Comparison of ENCODE assay signal across 1 cellular context in the genomic region with DNA sequence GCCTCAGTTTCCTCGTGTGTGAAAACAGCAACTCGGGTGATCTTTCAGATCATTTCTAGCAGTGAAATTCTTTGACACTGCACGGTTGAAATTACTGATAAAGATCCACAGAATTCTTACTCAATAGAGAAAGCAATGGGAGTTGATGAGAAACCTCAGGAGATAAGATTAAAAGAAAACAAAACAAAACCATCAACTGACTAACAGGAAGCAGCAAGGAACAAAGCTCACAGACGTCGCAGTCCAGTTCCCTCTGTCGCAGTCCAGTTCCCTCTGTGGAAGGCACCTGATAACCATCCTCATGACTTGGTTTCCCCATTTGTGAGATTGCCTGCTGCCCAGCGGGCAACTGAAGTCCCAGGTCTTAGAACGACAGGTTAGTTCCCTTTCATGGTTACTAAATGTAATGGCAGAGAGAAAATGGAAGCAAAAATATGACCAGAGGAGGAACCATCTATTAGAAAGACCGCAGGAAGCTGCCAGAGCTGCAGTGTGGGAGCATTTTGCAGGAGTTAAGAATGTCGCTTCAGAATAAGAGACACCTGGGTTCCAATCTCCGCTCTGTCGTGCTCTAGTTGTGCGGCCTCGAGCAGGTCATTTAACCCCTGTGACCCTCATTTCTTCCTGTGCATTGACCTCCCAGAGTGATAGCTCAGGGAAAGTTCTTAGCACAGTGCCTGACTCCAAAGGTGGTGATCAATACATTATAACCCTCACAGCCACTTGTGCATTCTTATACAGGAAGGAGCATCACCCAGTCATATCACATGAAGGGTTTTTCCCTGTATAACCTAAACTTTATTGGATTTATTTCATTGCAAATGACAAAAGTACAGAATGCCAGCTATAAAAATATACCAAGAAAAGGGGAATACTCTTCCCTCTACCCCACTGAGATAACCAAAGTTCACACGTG.
TF ChIP-seq lines count a peak whose summit lies in the region.

No MANE protein-coding gene starts in this region.

TF ChIP-seq in K562, 482 proteins besides CTCF, POLR2A, EP300 and RAD21 (continued from another document and continues in another):
- TF ChIP-seq, protein P1, sequence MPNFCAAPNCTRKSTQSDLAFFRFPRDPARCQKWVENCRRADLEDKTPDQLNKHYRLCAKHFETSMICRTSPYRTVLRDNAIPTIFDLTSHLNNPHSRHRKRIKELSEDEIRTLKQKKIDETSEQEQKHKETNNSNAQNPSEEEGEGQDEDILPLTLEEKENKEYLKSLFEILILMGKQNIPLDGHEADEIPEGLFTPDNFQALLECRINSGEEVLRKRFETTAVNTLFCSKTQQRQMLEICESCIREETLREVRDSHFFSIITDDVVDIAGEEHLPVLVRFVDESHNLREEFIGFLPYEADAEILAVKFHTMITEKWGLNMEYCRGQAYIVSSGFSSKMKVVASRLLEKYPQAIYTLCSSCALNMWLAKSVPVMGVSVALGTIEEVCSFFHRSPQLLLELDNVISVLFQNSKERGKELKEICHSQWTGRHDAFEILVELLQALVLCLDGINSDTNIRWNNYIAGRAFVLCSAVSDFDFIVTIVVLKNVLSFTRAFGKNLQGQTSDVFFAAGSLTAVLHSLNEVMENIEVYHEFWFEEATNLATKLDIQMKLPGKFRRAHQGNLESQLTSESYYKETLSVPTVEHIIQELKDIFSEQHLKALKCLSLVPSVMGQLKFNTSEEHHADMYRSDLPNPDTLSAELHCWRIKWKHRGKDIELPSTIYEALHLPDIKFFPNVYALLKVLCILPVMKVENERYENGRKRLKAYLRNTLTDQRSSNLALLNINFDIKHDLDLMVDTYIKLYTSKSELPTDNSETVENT (CRISPR knock-in tag; IDR thresholded peaks at IDR 0.05) = no peak
- TF ChIP-seq ZNF140 (CRISPR knock-in tag; IDR thresholded peaks at IDR 0.05) (no peak), ZNF253 (CRISPR knock-in tag; conservative IDR thresholded peaks at IDR 0.05) (no peak), ETV5 (CRISPR knock-in tag; IDR thresholded peaks at IDR 0.05; ENCODE audit: low read depth) (no peak), EWSR1 (IDR thresholded peaks at IDR 0.05; ENCODE audit: borderline replicate concordance, low read depth, partially characterized antibody) (no peak), SAFB2 (IDR thresholded peaks at IDR 0.05; ENCODE audit: borderline replicate concordance, low read depth, low read length, severe bottlenecking) (no peak), SPI1 (IDR thresholded peaks at IDR 0.05; ENCODE audit: borderline replicate concordance, low read depth, low read length) (peak; percentile 46; the same call in 1 of the 2 replicates), MTA3 (IDR thresholded peaks at IDR 0.05; ENCODE audit: borderline replicate concordance) (no peak), HSF4 (CRISPR knock-in tag; IDR thresholded peaks at IDR 0.05; ENCODE audit: borderline replicate concordance) (no peak), MXI1 (IDR thresholded peaks at IDR 0.05; ENCODE audit: low read depth, low read length) (no peak), HCFC1 (IDR thresholded peaks at IDR 0.05; ENCODE audit: low read depth, low read length) (no peak), ZC3H4 (CRISPR knock-in tag; IDR thresholded peaks at IDR 0.05; ENCODE audit: borderline replicate concordance) (no peak), HEY1 (CRISPR knock-in tag; IDR thresholded peaks at IDR 0.05; ENCODE audit: borderline replicate concordance) (no peak), BRD4 (IDR thresholded peaks at IDR 0.05) (no peak), HNRNPUL1 (IDR thresholded peaks at IDR 0.05; ENCODE audit: low read length) (no peak), ZFX (CRISPR knock-in tag; IDR thresholded peaks at IDR 0.05) (no peak), SIRT6 (IDR thresholded peaks at IDR 0.05; ENCODE audit: low read depth, low read length) (no peak), MTF1 (CRISPR knock-in tag; IDR thresholded peaks at IDR 0.05; ENCODE audit: borderline replicate concordance) (no peak), HMG20B (CRISPR knock-in tag; IDR thresholded peaks at IDR 0.05) (no peak), CC2D1A (IDR thresholded peaks at IDR 0.05) (no peak), BDP1 (IDR thresholded peaks at IDR 0.05; ENCODE audit: insufficient read depth, insufficient read length) (no peak), ZFP30 (CRISPR knock-in tag; IDR thresholded peaks at IDR 0.05; ENCODE audit: borderline replicate concordance) (no peak), CEBPB (tag; IDR thresholded peaks at IDR 0.05) (peak; percentile 82), ZSCAN29 (IDR thresholded peaks at IDR 0.05) (no peak), MYNN (IDR thresholded peaks at IDR 0.05) (peak; percentile 100), MYNN (CRISPR knock-in tag; IDR thresholded peaks at IDR 0.05) (peak; percentile 89), ZNF431 (CRISPR knock-in tag; IDR thresholded peaks at IDR 0.05) (no peak), ZBTB8A (IDR thresholded peaks at IDR 0.05; ENCODE audit: partially characterized antibody) (no peak)
- TF ChIP-seq, protein P2, sequence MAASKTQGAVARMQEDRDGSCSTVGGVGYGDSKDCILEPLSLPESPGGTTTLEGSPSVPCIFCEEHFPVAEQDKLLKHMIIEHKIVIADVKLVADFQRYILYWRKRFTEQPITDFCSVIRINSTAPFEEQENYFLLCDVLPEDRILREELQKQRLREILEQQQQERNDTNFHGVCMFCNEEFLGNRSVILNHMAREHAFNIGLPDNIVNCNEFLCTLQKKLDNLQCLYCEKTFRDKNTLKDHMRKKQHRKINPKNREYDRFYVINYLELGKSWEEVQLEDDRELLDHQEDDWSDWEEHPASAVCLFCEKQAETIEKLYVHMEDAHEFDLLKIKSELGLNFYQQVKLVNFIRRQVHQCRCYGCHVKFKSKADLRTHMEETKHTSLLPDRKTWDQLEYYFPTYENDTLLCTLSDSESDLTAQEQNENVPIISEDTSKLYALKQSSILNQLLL (CRISPR knock-in tag; IDR thresholded peaks at IDR 0.05; ENCODE audit: borderline replicate concordance) = no peak
- TF ChIP-seq, protein P3, sequence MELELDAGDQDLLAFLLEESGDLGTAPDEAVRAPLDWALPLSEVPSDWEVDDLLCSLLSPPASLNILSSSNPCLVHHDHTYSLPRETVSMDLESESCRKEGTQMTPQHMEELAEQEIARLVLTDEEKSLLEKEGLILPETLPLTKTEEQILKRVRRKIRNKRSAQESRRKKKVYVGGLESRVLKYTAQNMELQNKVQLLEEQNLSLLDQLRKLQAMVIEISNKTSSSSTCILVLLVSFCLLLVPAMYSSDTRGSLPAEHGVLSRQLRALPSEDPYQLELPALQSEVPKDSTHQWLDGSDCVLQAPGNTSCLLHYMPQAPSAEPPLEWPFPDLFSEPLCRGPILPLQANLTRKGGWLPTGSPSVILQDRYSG (tag; conservative IDR thresholded peaks at IDR 0.05; ENCODE audit: low read depth) = peak; percentile 59; the same call in 1 of the 2 replicates
- TF ChIP-seq, protein P4, sequence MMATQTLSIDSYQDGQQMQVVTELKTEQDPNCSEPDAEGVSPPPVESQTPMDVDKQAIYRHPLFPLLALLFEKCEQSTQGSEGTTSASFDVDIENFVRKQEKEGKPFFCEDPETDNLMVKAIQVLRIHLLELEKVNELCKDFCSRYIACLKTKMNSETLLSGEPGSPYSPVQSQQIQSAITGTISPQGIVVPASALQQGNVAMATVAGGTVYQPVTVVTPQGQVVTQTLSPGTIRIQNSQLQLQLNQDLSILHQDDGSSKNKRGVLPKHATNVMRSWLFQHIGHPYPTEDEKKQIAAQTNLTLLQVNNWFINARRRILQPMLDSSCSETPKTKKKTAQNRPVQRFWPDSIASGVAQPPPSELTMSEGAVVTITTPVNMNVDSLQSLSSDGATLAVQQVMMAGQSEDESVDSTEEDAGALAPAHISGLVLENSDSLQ (IDR thresholded peaks at IDR 0.05) = no peak
- TF ChIP-seq, protein P5, sequence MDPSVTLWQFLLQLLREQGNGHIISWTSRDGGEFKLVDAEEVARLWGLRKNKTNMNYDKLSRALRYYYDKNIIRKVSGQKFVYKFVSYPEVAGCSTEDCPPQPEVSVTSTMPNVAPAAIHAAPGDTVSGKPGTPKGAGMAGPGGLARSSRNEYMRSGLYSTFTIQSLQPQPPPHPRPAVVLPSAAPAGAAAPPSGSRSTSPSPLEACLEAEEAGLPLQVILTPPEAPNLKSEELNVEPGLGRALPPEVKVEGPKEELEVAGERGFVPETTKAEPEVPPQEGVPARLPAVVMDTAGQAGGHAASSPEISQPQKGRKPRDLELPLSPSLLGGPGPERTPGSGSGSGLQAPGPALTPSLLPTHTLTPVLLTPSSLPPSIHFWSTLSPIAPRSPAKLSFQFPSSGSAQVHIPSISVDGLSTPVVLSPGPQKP (CRISPR knock-in tag; IDR thresholded peaks at IDR 0.05) = no peak
- TF ChIP-seq, protein P6, sequence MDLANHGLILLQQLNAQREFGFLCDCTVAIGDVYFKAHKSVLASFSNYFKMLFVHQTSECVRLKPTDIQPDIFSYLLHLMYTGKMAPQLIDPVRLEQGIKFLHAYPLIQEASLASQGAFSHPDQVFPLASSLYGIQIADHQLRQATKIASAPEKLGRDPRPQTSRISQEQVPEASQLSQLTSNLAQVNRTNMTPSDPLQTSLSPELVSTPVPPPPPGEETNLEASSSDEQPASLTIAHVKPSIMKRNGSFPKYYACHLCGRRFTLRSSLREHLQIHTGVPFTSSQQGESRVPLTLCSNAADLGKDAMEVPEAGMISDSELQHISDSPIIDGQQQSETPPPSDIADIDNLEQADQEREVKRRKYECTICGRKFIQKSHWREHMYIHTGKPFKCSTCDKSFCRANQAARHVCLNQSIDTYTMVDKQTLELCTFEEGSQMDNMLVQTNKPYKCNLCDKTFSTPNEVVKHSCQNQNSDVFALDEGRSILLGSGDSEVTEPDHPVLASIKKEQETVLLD (IDR thresholded peaks at IDR 0.05) = no peak
- TF ChIP-seq, protein P7, sequence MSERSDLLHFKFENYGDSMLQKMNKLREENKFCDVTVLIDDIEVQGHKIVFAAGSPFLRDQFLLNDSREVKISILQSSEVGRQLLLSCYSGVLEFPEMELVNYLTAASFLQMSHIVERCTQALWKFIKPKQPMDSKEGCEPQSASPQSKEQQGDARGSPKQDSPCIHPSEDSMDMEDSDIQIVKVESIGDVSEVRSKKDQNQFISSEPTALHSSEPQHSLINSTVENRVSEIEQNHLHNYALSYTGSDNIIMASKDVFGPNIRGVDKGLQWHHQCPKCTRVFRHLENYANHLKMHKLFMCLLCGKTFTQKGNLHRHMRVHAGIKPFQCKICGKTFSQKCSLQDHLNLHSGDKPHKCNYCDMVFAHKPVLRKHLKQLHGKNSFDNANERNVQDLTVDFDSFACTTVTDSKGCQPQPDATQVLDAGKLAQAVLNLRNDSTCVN (CRISPR knock-in tag; IDR thresholded peaks at IDR 0.05) = no peak
- TF ChIP-seq, protein P8, sequence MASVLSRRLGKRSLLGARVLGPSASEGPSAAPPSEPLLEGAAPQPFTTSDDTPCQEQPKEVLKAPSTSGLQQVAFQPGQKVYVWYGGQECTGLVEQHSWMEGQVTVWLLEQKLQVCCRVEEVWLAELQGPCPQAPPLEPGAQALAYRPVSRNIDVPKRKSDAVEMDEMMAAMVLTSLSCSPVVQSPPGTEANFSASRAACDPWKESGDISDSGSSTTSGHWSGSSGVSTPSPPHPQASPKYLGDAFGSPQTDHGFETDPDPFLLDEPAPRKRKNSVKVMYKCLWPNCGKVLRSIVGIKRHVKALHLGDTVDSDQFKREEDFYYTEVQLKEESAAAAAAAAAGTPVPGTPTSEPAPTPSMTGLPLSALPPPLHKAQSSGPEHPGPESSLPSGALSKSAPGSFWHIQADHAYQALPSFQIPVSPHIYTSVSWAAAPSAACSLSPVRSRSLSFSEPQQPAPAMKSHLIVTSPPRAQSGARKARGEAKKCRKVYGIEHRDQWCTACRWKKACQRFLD (CRISPR knock-in tag; IDR thresholded peaks at IDR 0.05) = no peak
- TF ChIP-seq, protein P9, sequence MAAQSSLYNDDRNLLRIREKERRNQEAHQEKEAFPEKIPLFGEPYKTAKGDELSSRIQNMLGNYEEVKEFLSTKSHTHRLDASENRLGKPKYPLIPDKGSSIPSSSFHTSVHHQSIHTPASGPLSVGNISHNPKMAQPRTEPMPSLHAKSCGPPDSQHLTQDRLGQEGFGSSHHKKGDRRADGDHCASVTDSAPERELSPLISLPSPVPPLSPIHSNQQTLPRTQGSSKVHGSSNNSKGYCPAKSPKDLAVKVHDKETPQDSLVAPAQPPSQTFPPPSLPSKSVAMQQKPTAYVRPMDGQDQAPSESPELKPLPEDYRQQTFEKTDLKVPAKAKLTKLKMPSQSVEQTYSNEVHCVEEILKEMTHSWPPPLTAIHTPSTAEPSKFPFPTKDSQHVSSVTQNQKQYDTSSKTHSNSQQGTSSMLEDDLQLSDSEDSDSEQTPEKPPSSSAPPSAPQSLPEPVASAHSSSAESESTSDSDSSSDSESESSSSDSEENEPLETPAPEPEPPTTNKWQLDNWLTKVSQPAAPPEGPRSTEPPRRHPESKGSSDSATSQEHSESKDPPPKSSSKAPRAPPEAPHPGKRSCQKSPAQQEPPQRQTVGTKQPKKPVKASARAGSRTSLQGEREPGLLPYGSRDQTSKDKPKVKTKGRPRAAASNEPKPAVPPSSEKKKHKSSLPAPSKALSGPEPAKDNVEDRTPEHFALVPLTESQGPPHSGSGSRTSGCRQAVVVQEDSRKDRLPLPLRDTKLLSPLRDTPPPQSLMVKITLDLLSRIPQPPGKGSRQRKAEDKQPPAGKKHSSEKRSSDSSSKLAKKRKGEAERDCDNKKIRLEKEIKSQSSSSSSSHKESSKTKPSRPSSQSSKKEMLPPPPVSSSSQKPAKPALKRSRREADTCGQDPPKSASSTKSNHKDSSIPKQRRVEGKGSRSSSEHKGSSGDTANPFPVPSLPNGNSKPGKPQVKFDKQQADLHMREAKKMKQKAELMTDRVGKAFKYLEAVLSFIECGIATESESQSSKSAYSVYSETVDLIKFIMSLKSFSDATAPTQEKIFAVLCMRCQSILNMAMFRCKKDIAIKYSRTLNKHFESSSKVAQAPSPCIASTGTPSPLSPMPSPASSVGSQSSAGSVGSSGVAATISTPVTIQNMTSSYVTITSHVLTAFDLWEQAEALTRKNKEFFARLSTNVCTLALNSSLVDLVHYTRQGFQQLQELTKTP (IDR thresholded peaks at IDR 0.05; ENCODE audit: low read depth in 1 of 2, partially characterized antibody in 2 of 2) = no peak
- TF ChIP-seq, protein P10, sequence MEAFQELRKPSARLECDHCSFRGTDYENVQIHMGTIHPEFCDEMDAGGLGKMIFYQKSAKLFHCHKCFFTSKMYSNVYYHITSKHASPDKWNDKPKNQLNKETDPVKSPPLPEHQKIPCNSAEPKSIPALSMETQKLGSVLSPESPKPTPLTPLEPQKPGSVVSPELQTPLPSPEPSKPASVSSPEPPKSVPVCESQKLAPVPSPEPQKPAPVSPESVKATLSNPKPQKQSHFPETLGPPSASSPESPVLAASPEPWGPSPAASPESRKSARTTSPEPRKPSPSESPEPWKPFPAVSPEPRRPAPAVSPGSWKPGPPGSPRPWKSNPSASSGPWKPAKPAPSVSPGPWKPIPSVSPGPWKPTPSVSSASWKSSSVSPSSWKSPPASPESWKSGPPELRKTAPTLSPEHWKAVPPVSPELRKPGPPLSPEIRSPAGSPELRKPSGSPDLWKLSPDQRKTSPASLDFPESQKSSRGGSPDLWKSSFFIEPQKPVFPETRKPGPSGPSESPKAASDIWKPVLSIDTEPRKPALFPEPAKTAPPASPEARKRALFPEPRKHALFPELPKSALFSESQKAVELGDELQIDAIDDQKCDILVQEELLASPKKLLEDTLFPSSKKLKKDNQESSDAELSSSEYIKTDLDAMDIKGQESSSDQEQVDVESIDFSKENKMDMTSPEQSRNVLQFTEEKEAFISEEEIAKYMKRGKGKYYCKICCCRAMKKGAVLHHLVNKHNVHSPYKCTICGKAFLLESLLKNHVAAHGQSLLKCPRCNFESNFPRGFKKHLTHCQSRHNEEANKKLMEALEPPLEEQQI (IDR thresholded peaks at IDR 0.05) = no peak
- TF ChIP-seq, protein P11, sequence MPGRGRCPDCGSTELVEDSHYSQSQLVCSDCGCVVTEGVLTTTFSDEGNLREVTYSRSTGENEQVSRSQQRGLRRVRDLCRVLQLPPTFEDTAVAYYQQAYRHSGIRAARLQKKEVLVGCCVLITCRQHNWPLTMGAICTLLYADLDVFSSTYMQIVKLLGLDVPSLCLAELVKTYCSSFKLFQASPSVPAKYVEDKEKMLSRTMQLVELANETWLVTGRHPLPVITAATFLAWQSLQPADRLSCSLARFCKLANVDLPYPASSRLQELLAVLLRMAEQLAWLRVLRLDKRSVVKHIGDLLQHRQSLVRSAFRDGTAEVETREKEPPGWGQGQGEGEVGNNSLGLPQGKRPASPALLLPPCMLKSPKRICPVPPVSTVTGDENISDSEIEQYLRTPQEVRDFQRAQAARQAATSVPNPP (IDR thresholded peaks at IDR 0.05; ENCODE audit: borderline replicate concordance, insufficient read depth, insufficient read length) = no peak
